ENCODE assay signal across 8 cellular contexts in the genomic region with DNA sequence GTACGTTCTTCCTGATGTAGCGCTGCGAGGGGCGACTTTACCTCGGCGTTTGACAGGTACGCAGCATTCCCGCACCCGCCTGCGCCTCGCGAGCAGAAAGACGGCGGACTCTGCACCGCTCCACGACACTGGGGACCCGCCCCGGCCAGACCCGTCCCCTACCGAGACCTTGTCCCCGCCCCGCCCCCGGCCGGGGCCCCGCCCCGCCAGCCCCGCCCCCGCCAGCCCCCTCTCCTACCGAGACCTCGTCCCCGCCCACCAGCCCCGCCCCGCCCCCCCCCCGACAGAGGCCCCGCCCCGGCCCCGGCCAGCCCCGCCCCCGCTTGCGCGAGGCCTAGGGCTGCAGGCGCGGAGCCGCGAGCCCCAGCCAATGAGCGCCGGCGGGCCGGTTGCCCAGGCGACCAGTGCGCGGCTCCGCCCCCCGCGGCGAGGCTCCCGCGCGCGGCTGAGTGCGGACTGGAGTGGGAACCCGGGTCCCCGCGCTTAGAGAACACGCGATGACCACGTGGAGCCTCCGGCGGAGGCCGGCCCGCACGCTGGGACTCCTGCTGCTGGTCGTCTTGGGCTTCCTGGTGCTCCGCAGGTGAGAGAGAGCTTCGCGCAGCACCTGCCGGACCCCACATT. TPM values are rescaled to one million over a fixed set of nuclear protein-coding genes. Genes with fewer than 3 reads are reported as not detected.
DNase-seq lines count a peak whose midpoint lies in the region; ATAC-seq and TF ChIP-seq lines count a peak whose summit lies in the region.

TSS of gene GLB1L2 (plus strand) at position 424 of the 624 bp plus-strand sequence. CDS start at position 498, 74 bp downstream.

- H3K79me2 ChIP-seq in ACC112 (ENCODE audit: control insufficient read depth, insufficient read depth, low read length, unreplicated experiment), result no peaks in the 10 kb centered on the region

- intact Hi-C loops in ovary (cut with DNase I), result loop anchor here in 1 of 4 donors (5.0 kb wide), 1 partner anchor 109 kb away; the partner anchor contains the start of genes NCAPD3 and VPS26B
- intact Hi-C loops in testis (cut with DNase I; ENCODE audit: low total_unique reads), result no loop called here

- TF ChIP-seq EP300 in ovary (IDR thresholded peaks at IDR 0.05), result no peak

- no peak within 1 kb of the TSS for H3K27ac ChIP-seq in ACC112 (ENCODE audit: low read depth, low read length)
- no peak within 1 kb of the TSS for H3K27ac ChIP-seq in Peyer's patch
- H3K27ac ChIP-seq in ovary, result peak within 1 kb of the TSS in 1 of 2 donors; percentile 8
- H3K27ac ChIP-seq in testis, result peak within 1 kb of the TSS in 1 of 2 donors; percentile 15

- peaks cover 2% of the 10 kb centered on the region for H3K9me3 Mint-ChIP-seq in glutamatergic neuron (ENCODE audit: unreplicated experiment)

- H3K36me3 ChIP-seq in ACC112 (ENCODE audit: insufficient read depth, low read length), result no peaks in the 10 kb centered on the region
- H3K36me3 ChIP-seq in Peyer's patch, result no peaks in the 10 kb centered on the region
- H3K36me3 ChIP-seq in ovary, result no peaks in the 10 kb centered on the region
- no peaks in the 10 kb centered on the region for H3K36me3 ChIP-seq in testis (ENCODE audit: low read depth, missing control alignments)

- H3K27me3 Mint-ChIP-seq in glutamatergic neuron (ENCODE audit: unreplicated experiment), result peaks cover 10% of the 10 kb centered on the region

- H3K36me3 Mint-ChIP-seq in glutamatergic neuron (ENCODE audit: unreplicated experiment), result peaks cover 17% of the 10 kb centered on the region

- peak; percentile 73 for ATAC-seq in HG03520 (IDR thresholded peaks at IDR 0.05; ENCODE audit: unreplicated experiment)

- peak within 1 kb of the TSS; percentile 47; the same call in 1 of the 2 replicates for H3K4me3 ChIP-seq in ACC112 (ENCODE audit: low read depth, low read length)
- peak within 1 kb of the TSS; percentile 43 to 78 (median 58) for H3K4me3 ChIP-seq in Peyer's patch
- peak within 1 kb of the TSS; percentile 64 for H3K4me3 ChIP-seq in ovary
- peak within 1 kb of the TSS; percentile 61 to 76 for H3K4me3 ChIP-seq in testis

- peaks cover 11% of the 10 kb centered on the region for H3K4me1 Mint-ChIP-seq in glutamatergic neuron (ENCODE audit: low read depth, unreplicated experiment)

- H3K4me3 Mint-ChIP-seq in glutamatergic neuron (ENCODE audit: unreplicated experiment), result peak within 1 kb of the TSS; percentile 96

- DNase-seq in GM19238 (ENCODE audit: insufficient read length, low spot score) (peak; percentile 64), Peyer's patch (peak; percentile 59 to 95 (median 93)), glutamatergic neuron (peak; percentile 80), ovary (peak; percentile 73 to 89 (median 85)), testis (peak; percentile 82)
- peak; percentile 50 to 82 (median 63) for DNase-seq in activated naive CD4-positive, alpha-beta T cell (lab: John Stamatoyannopoulos, UW)

- TF ChIP-seq POLR2A in Peyer's patch (IDR thresholded peaks at IDR 0.05) (peak in 1 of 2 donors; percentile 47), ovary (IDR thresholded peaks at IDR 0.05) (no peak), testis (IDR thresholded peaks at IDR 0.05) (no peak)

- TF ChIP-seq CTCF in Peyer's patch (IDR thresholded peaks at IDR 0.05) (no peak), glutamatergic neuron (IDR thresholded peaks at IDR 0.05; ENCODE audit: partially characterized antibody, unreplicated experiment) (no peak), ovary (IDR thresholded peaks at IDR 0.05) (no peak), testis (IDR thresholded peaks at IDR 0.05) (no peak)

- H3K9me3 ChIP-seq in Peyer's patch (no peaks in the 10 kb centered on the region), ovary (no peaks in the 10 kb centered on the region), testis (no peaks in the 10 kb centered on the region)

- no peak within 1 kb of the TSS for H3K27ac Mint-ChIP-seq in glutamatergic neuron (ENCODE audit: unreplicated experiment)

- no peaks in the 10 kb centered on the region for H3K4me1 ChIP-seq in ACC112 (ENCODE audit: control insufficient read depth, insufficient read depth, low read length, unreplicated experiment)
- peaks cover 0 to 16% (median 5%) of the 10 kb centered on the region in 4 donors for H3K4me1 ChIP-seq in Peyer's patch
- H3K4me1 ChIP-seq in ovary (ENCODE audit: insufficient read depth), result peaks cover 8% of the 10 kb centered on the region
- peaks cover 11% of the 10 kb centered on the region for H3K4me1 ChIP-seq in testis

- 0 to 2% (median 1%) methylated on average over 21 to 77 of the region's 77 CpGs for WGBS in ovary, 3 donors
- 0 to 1% methylated on average over 2 to 53 of the region's 77 CpGs for WGBS in testis, 2 donors

- no peak within 1 kb of the TSS for H2AFZ ChIP-seq in ACC112 (ENCODE audit: low read length, unreplicated experiment)

- H3K27me3 ChIP-seq in ACC112 (ENCODE audit: insufficient read depth, low read length) (peaks cover 31% of the 10 kb centered on the region), Peyer's patch (no peaks in the 10 kb centered on the region), ovary (no peaks in the 10 kb centered on the region), testis (no peaks in the 10 kb centered on the region)

RNA-seq across cellular contexts. Expression of gene GLB1L2, which starts in this region (rescaled TPM):
- total RNA-seq in Peyer's patch (10 to 100 TPM in 2 of 4 donors, 1 to 10 TPM in 2; 4.2 to 21.6 (median 12.4) TPM), glutamatergic neuron (ENCODE audit: unreplicated experiment) (1.0 TPM), ovary (10 to 100 TPM in 6 of 7 donors, 1 to 10 TPM in 1; 9.8 to 21.6 (median 15.6) TPM), testis (10 to 100 TPM; 29.1 to 29.9 TPM)
- polyA plus RNA-seq in ovary (10 to 100 TPM; 15.3 to 24.6 TPM), testis (ENCODE audit: insufficient read depth, low read depth, low replicate concordance) (18.5 TPM)
